In the genomic region with DNA sequence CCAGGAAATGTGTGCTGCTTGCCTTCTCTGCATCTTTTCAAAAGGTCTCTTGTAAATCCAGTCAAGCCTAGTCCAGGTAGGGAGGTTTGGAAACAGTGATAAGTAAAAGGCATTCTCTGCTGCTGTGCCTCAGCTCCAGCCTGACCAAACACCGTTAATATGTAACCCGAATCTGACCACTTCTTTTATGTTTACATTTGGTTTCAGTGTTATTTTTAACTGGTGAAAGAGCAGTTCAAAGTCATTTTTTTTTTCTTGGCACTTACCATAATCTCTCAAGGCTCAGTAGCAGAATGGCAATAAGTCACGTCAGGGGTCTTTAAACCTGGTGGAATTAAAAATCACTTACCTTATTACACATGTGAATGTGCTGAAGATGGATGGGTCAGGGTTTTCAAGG, we compare ENCODE assay signal across 10 cellular contexts.
A peak's percentile ranks its signal among the peaks of the same experiment; 100 is the strongest.
DNase-seq lines count a peak whose midpoint lies in the region; ATAC-seq, FAIRE-seq and TF ChIP-seq lines count a peak whose summit lies in the region.
"Had no signal": no experiment of that assay in that cellular context is flagged by ENCODE, and none has a peak within 500 bp of the region (broad histone marks: within the 10 kb centered on the region; RNA-seq: fewer than 3 reads in every experiment).

No MANE protein-coding gene starts in this region.

- WGBS in right lobe of liver (ENCODE audit: insufficient coverage, low coverage, low lambda C conversion rate, missing lambda C conversion rate) = 3% methylated on average over 3 of the region's 3 CpGs
- WGBS in esophagus muscularis mucosa = 27% methylated on average over 3 of the region's 3 CpGs

- H3K9me3 ChIP-seq in right lobe of liver (no peaks in the 10 kb centered on the region), esophagus muscularis mucosa (no peaks in the 10 kb centered on the region)

- TF ChIP-seq EP300 in esophagus muscularis mucosa (IDR thresholded peaks at IDR 0.05) = no peak

- H3K4me1 ChIP-seq in right lobe of liver (peaks cover 0 to 51% (median 18%) of the 10 kb centered on the region in 4 donors), esophagus muscularis mucosa (peaks cover 0 to 23% (median 14%) of the 10 kb centered on the region in 4 donors)

- TF ChIP-seq POLR2A in GM12892 (IDR thresholded peaks at IDR 0.05; ENCODE audit: low read depth, low read length) (no peak), right lobe of liver (IDR thresholded peaks at IDR 0.05) (no peak), esophagus muscularis mucosa (IDR thresholded peaks at IDR 0.05; ENCODE audit: low read depth) (no peak)

- H3K27me3 ChIP-seq in right lobe of liver = no peaks in the 10 kb centered on the region
- no peaks in the 10 kb centered on the region for H3K27me3 ChIP-seq in esophagus muscularis mucosa

- intact Hi-C loops in right lobe of liver (cut with DNase I) (no loop called here), esophagus muscularis mucosa (cut with DNase I) (no loop called here)

- ATAC-seq in GM21786 (IDR thresholded peaks at IDR 0.05; ENCODE audit: unreplicated experiment) (peak; percentile 54), right lobe of liver (peak; percentile 88 to 96 (median 91))

- no peak overlapping the region for H3K4me3 ChIP-seq in right lobe of liver
- H3K4me3 ChIP-seq in esophagus muscularis mucosa = no peak overlapping the region

- peak; percentile 89 for FAIRE-seq in GM12892 (lab: Jason Lieb, UNC)

- DNase-seq in GM12892 (ENCODE audit: insufficient read length) (no peak), M059J (ENCODE audit: low read depth) (peak; percentile 78), right lobe of liver (no peak), esophagus muscularis mucosa (ENCODE audit: extremely low spot score) (no peak), D341Med (ENCODE audit: low spot score) (no peak), NCI-H524 (lab: John Stamatoyannopoulos, UW) (no peak)
- DNase-seq in activated CD4-positive, alpha-beta T cell treated with anti-CD3 and anti-CD28 coated beads, Interleukin-2, amount 50 U/mL, for 1 hour = no peak
- DNase-seq: activated CD4-positive, CD25-positive, alpha-beta regulatory T cell had no signal

- TF ChIP-seq CTCF in right lobe of liver (IDR thresholded peaks at IDR 0.05) = no peak
- TF ChIP-seq CTCF in esophagus muscularis mucosa (IDR thresholded peaks at IDR 0.05) = no peak

- H3K36me3 ChIP-seq in right lobe of liver = no peaks in the 10 kb centered on the region
- no peaks in the 10 kb centered on the region for H3K36me3 ChIP-seq in esophagus muscularis mucosa

- peak overlapping the region; percentile 21 to 84 (median 62) for H3K27ac ChIP-seq in right lobe of liver
- H3K27ac ChIP-seq in esophagus muscularis mucosa (replicated peaks in 1 of 4) = no peak overlapping the region
- H3K27ac ChIP-seq: HL-60 had no signal

Comparison
In these comparisons a context has a peak if more than half of its experiments do, and no peak if none do; other contexts are left out.
1. H3K27ac ChIP-seq: peak in right lobe of liver (3 of 3); none in esophagus muscularis mucosa (0 of 4).